In genomic region chr6:70059047-70059719, GRCh38 we compare ENCODE assay signal across 13 cellular contexts.
DNase-seq lines count a peak whose midpoint lies in the region; ATAC-seq and TF ChIP-seq lines count a peak whose summit lies in the region.
"Had no signal": no experiment of that assay in that cellular context is flagged by ENCODE, and none has a peak within 500 bp of the region (broad histone marks: within the 10 kb centered on the region; RNA-seq: fewer than 3 reads in every experiment).

No MANE protein-coding gene starts in this region.

- H3K9me3 ChIP-seq in lung (ENCODE audit: control insufficient read depth in 2 of 2, insufficient read depth in 1 of 2, low read length in 1 of 2) = no peaks in the 10 kb centered on the region

- no peak overlapping the region for H3K27ac ChIP-seq in lung (ENCODE audit: low read depth in 1 of 2, low read length in 1 of 2)

- TF ChIP-seq CTCF in NB4 (IDR thresholded peaks at IDR 0.05; ENCODE audit: low read depth, low read length) (no peak), lung (IDR thresholded peaks at IDR 0.05; ENCODE audit: control extremely low read depth, extremely low read depth) (no peak)

- peak; percentile 42 for DNase-seq in NCI-H1105 treated with DMSO at 0.1 percent for 48 hours (lab: John Stamatoyannopoulos, UW)
- DNase-seq in NCI-H1105 (lab: John Stamatoyannopoulos, UW) = no peak
- peak; percentile 4 for DNase-seq in NB4 (ENCODE audit: low read depth)
- peak; percentile 74 for DNase-seq in OCI-M1 (lab: John Stamatoyannopoulos, UW)
- no peak for DNase-seq in lung (ENCODE audit: low spot score)
- no peak for DNase-seq in ACHN
- DNase-seq: DMS79 treated with DMSO at 0.1 percent for 48 hours, HCEC 1CT, NCI-H1092, NCI-H1694 treated with DMSO at 0.1 percent for 48 hours, NCI-H82 had no signal

- in situ Hi-C loops in ACHN (cut with HindIII; ENCODE audit: low pct_ligation_motif_present, low pct_unique_long_range_greater_than_20kb, low sequenced_read_pairs) = no loop called here

- no peak for TF ChIP-seq POLR2A in NB4 (IDR thresholded peaks at IDR 0.05; ENCODE audit: extremely low read depth, insufficient read length)

- 37 to 45% methylated on average over 2 of the region's 2 CpGs for WGBS in lung, 2 donors

- H3K36me3 ChIP-seq in lung (ENCODE audit: control insufficient read depth in 2 of 2, insufficient read depth in 2 of 2, low read length in 2 of 2) = no peaks in the 10 kb centered on the region

- ATAC-seq in lung (ENCODE audit: insufficient read depth, low FRiP score) (peak; percentile 34), HG02840 (IDR thresholded peaks at IDR 0.05; ENCODE audit: low FRiP score, unreplicated experiment) (no peak), HG02885 (IDR thresholded peaks at IDR 0.05; ENCODE audit: poor library complexity, unreplicated experiment) (no peak)

- no peaks in the 10 kb centered on the region for H3K4me1 ChIP-seq in lung (ENCODE audit: control insufficient read depth in 2 of 2, insufficient read depth in 2 of 2, low read length in 2 of 2)

- H3K4me3 ChIP-seq in NB4 (ENCODE audit: low read depth, low read length) = no peak overlapping the region
- H3K4me3 ChIP-seq in lung = no peak overlapping the region

- H3K27me3 ChIP-seq in lung (ENCODE audit: control insufficient read depth, insufficient read depth) = no peaks in the 10 kb centered on the region

Comparison
In these comparisons a context has a peak if more than half of its experiments do, and no peak if none do; other contexts are left out.
1. DNase-seq: peak in NCI-H1105 treated with DMSO at 0.1 percent for 48 hours (single experiment), NB4 (single experiment) and OCI-M1 (single experiment); none in NCI-H1105 (single experiment), lung (single experiment) and ACHN (single experiment).